Comparison of ENCODE assay signal across 1 cellular context in the genomic region with DNA sequence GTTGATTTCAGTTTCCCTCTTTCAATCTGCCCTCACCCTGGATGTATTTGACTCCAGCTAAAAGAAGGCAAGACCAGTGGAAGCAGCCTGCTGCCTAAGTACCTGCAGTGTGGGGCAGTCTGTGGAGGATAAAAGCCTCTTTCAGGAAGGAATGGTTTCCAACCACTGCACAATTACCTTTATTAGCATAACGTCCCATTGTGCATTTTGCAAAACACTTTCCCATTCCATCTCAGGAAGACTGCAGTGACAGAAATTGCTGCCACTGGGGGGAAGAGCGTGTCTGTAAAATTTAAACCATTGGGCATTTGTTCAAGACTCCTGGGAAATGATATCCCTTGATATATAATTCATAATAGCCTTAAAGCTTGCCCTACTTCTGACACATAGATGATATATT.
TF ChIP-seq lines count a peak whose summit lies in the region.

No MANE protein-coding gene starts in this region.

TF ChIP-seq in GM12878, 131 proteins besides CTCF, POLR2A, EP300 and RAD21:
- TF ChIP-seq ASH2L (IDR thresholded peaks at IDR 0.05; ENCODE audit: borderline replicate concordance, low read depth) (no peak), SMARCA5 (IDR thresholded peaks at IDR 0.05) (no peak), CBFB (IDR thresholded peaks at IDR 0.05; ENCODE audit: low read depth) (no peak)
TF ChIP-seq in GM12878: peak in this region for 0.
